ENCODE assay signal across 19 cellular contexts in the genomic region with DNA sequence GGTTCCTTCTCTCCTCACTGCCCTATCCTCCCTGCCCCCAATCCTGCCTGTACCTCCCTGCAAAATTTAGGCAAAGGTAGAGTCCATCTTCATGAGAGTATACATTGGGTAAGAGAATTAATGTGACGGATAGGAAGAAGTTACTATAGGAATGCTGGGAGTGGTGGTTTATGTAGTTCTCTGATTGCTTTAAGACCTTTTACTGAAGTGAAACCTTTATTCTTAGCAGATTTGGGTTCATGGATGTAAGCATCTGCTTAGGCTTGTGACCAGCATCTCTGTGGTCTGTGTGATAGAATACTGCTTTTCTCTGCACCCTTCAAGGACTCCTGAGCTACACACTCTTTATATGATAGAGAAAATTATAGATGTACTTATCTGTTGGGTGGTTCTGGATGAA.
DNase-seq lines count a peak whose midpoint lies in the region; ATAC-seq, FAIRE-seq and TF ChIP-seq lines count a peak whose summit lies in the region.
"Had no signal": no experiment of that assay in that cellular context is flagged by ENCODE, and none has a peak within 500 bp of the region (broad histone marks: within the 10 kb centered on the region; RNA-seq: fewer than 3 reads in every experiment).

No MANE protein-coding gene starts in this region.

- no peak overlapping the region for H3K4me3 Mint-ChIP-seq in stimulated activated naive CD8-positive, alpha-beta T cell treated with anti-CD3 and anti-CD28 coated beads, Interleukin-15, Interleukin-2, amounts not matched to agents 100 ng/mL and 50 ng/mL, for 24 hours
- H3K4me3 Mint-ChIP-seq in stimulated activated naive CD8-positive, alpha-beta T cell treated with anti-CD3 and anti-CD28 coated beads, Interleukin-15, amount 100 ng/mL, for 72 hours, result no peak overlapping the region
- no peak overlapping the region for H3K4me3 Mint-ChIP-seq in activated CD8-positive, alpha-beta T cell treated with anti-CD3 and anti-CD28 coated beads, Interleukin-2, amount 10 ng/mL, durations not matched to agents 7 days and 5 days
- H3K4me3 Mint-ChIP-seq: IgD-negative memory B cell had no signal

- no peak overlapping the region for H2AFZ ChIP-seq in GM12878 (ENCODE audit: control insufficient read depth, low read depth, low read length)

- no peak for DNase-seq in stimulated activated naive CD8-positive, alpha-beta T cell treated with anti-CD3 and anti-CD28 coated beads, Interleukin-15, amount 100 ng/mL, for 72 hours
- DNase-seq in NOMO-1 treated with dmso at 0.1 percent for 144 hours (lab: John Stamatoyannopoulos, UW; ENCODE audit: unreplicated experiment), result peak; percentile 7
- no peak for DNase-seq in GM12878 (ENCODE audit: low read depth, low spot score)
- no peak for DNase-seq in right atrium auricular region (ENCODE audit: low spot score)
- no peak for DNase-seq in activated CD8-positive, alpha-beta memory T cell treated with anti-CD3 and anti-CD28 coated beads, Interleukin-2, amount 50 U/mL, for 4 hours
- DNase-seq in activated CD8-positive, alpha-beta T cell treated with anti-CD3 and anti-CD28 coated beads, Interleukin-2, amount 10 ng/mL, durations not matched to agents 7 days and 5 days, result no peak
- DNase-seq: DMS79, Kasumi-1, MG63, NCI-H1694 treated with DMSO at 0.1 percent for 48 hours, NCI-H748 treated with DMSO at 0.1 percent for 48 hours, Peyer's patch had no signal

- FAIRE-seq in GM12878 (lab: Jason Lieb, UNC), result no peak
- FAIRE-seq: A549, H54, HTR-8/SVneo had no signal

- H3K9ac ChIP-seq in GM12878 (ENCODE audit: control insufficient read depth, insufficient read depth, low read length), result no peak overlapping the region
- H3K9ac ChIP-seq: BLaER1 treated with 17β-estradiol and CSF1 and Interleukin-3, amounts not matched to agents 10 nM and 100 nM had no signal

- TF ChIP-seq EP300 in GM12878 (IDR thresholded peaks at IDR 0.05; ENCODE audit: borderline replicate concordance in 1 of 2, control insufficient read depth in 1 of 2, low read depth in 2 of 2, low read length in 2 of 2), result no peak

- H3K27me3 ChIP-seq in GM12878 (replicated peaks in 1 of 2; ENCODE audit: control insufficient read depth in 2 of 2, insufficient read depth in 2 of 2, low read length in 1 of 2) (no peaks in the 10 kb centered on the region), right atrium auricular region (no peaks in the 10 kb centered on the region)
- H3K27me3 ChIP-seq: BLaER1 treated with 17β-estradiol and CSF1 and Interleukin-3, amounts not matched to agents 10 nM and 100 nM; MG63; Peyer's patch had no signal

- peaks cover 16% of the 10 kb centered on the region for H3K36me3 Mint-ChIP-seq in stimulated activated naive CD8-positive, alpha-beta T cell treated with anti-CD3 and anti-CD28 coated beads, Interleukin-15, Interleukin-2, amounts not matched to agents 100 ng/mL and 50 ng/mL, for 24 hours (ENCODE audit: low read depth)
- peaks cover 12% of the 10 kb centered on the region for H3K36me3 Mint-ChIP-seq in activated CD8-positive, alpha-beta T cell treated with anti-CD3 and anti-CD28 coated beads, Interleukin-2, amount 10 ng/mL, durations not matched to agents 7 days and 5 days (ENCODE audit: low read depth)
- H3K36me3 Mint-ChIP-seq: IgD-negative memory B cell had no signal

- intact Hi-C loops in GM12878 (cut with micrococcal nuclease; ENCODE audit: unreplicated experiment), result loop anchor here (5.0 kb wide), 1 partner anchor 127 kb away; the partner anchor contains the start of gene PRKCA

- H3K4me1 Mint-ChIP-seq in stimulated activated naive CD8-positive, alpha-beta T cell treated with anti-CD3 and anti-CD28 coated beads, Interleukin-15, Interleukin-2, amounts not matched to agents 100 ng/mL and 50 ng/mL, for 24 hours (ENCODE audit: low read depth), result peaks cover 76% of the 10 kb centered on the region
- H3K4me1 Mint-ChIP-seq in stimulated activated naive CD8-positive, alpha-beta T cell treated with anti-CD3 and anti-CD28 coated beads, Interleukin-15, amount 100 ng/mL, for 72 hours, result peaks cover 57% of the 10 kb centered on the region
- peaks cover 69% of the 10 kb centered on the region for H3K4me1 Mint-ChIP-seq in activated CD8-positive, alpha-beta T cell treated with anti-CD3 and anti-CD28 coated beads, Interleukin-2, amount 10 ng/mL, durations not matched to agents 7 days and 5 days (ENCODE audit: low read depth)

- H3K36me3 ChIP-seq in GM12878 (ENCODE audit: control insufficient read depth in 2 of 2, insufficient read depth in 2 of 2, low read length in 1 of 2) (no peaks in the 10 kb centered on the region), right atrium auricular region (no peaks in the 10 kb centered on the region)
- H3K36me3 ChIP-seq: MG63, Peyer's patch had no signal

- no peak for TF ChIP-seq POLR2A in GM12878 (IDR thresholded peaks at IDR 0.05; ENCODE audit: low read depth, low read length)

- no peaks in the 10 kb centered on the region for H3K9me3 Mint-ChIP-seq in stimulated activated naive CD8-positive, alpha-beta T cell treated with anti-CD3 and anti-CD28 coated beads, Interleukin-15, Interleukin-2, amounts not matched to agents 100 ng/mL and 50 ng/mL, for 24 hours
- no peaks in the 10 kb centered on the region for H3K9me3 Mint-ChIP-seq in stimulated activated naive CD8-positive, alpha-beta T cell treated with anti-CD3 and anti-CD28 coated beads, Interleukin-15, amount 100 ng/mL, for 72 hours
- H3K9me3 Mint-ChIP-seq in activated CD8-positive, alpha-beta T cell treated with anti-CD3 and anti-CD28 coated beads, Interleukin-2, amount 10 ng/mL, durations not matched to agents 7 days and 5 days (ENCODE audit: insufficient read depth), result no peaks in the 10 kb centered on the region

- H3K9me3 ChIP-seq in GM12878 (replicated peaks; ENCODE audit: control insufficient read depth, insufficient read depth, low read length) (no peaks in the 10 kb centered on the region), right atrium auricular region (no peaks in the 10 kb centered on the region)
- H3K9me3 ChIP-seq: A549, MG63, Peyer's patch had no signal

- H3K27me3 Mint-ChIP-seq in stimulated activated naive CD8-positive, alpha-beta T cell treated with anti-CD3 and anti-CD28 coated beads, Interleukin-15, Interleukin-2, amounts not matched to agents 100 ng/mL and 50 ng/mL, for 24 hours, result no peaks in the 10 kb centered on the region
- H3K27me3 Mint-ChIP-seq in stimulated activated naive CD8-positive, alpha-beta T cell treated with anti-CD3 and anti-CD28 coated beads, Interleukin-15, amount 100 ng/mL, for 72 hours, result no peaks in the 10 kb centered on the region
- H3K27me3 Mint-ChIP-seq in activated CD8-positive, alpha-beta T cell treated with anti-CD3 and anti-CD28 coated beads, Interleukin-2, amount 10 ng/mL, durations not matched to agents 7 days and 5 days (ENCODE audit: low read depth), result no peaks in the 10 kb centered on the region

- H3K4me3 ChIP-seq in GM12878, result no peak overlapping the region
- H3K4me3 ChIP-seq in right atrium auricular region, result no peak overlapping the region
- H3K4me3 ChIP-seq: A549; BLaER1 treated with 17β-estradiol and CSF1 and Interleukin-3, amounts not matched to agents 10 nM and 100 nM; MG63; Peyer's patch had no signal

- CTCF ChIA-PET in GM12878 (lab: Yijun Ruan, JAX), result interaction anchor here (0.9 kb wide), 1 partner anchor 737 kb away, joined by 3 read pairs; no protein-coding TSS in a partner anchor
- CTCF ChIA-PET in activated CD8-positive, alpha-beta T cell treated with anti-CD3 and anti-CD28 coated beads, Interleukin-2, amount 10 ng/mL, durations not matched to agents 7 days and 5 days (lab: Charles Lee), result interaction anchor here (0.8 to 1.4 kb wide), 3 partner anchors 102 to 229 kb away, joined by 3 to 8 read pairs (median 3); no protein-coding TSS in a partner anchor

- H3K27ac Mint-ChIP-seq in stimulated activated naive CD8-positive, alpha-beta T cell treated with anti-CD3 and anti-CD28 coated beads, Interleukin-15, Interleukin-2, amounts not matched to agents 100 ng/mL and 50 ng/mL, for 24 hours, result peak overlapping the region; percentile 6
- peak overlapping the region in 1 of 2 donors; percentile 73 for H3K27ac Mint-ChIP-seq in stimulated activated naive CD8-positive, alpha-beta T cell treated with anti-CD3 and anti-CD28 coated beads, Interleukin-15, amount 100 ng/mL, for 72 hours
- no peak overlapping the region for H3K27ac Mint-ChIP-seq in activated CD8-positive, alpha-beta T cell treated with anti-CD3 and anti-CD28 coated beads, Interleukin-2, amount 10 ng/mL, durations not matched to agents 7 days and 5 days
- H3K27ac Mint-ChIP-seq: IgD-negative memory B cell had no signal

- SMC1A ChIA-PET in GM12878 (lab: Charles Lee; ENCODE audit: uncharacterized antibody, unreplicated experiment), result interaction anchor here (0.6 kb wide), 1 partner anchor 133 kb away, joined by 3 read pairs; no protein-coding TSS in a partner anchor

- ATAC-seq in stimulated activated naive CD8-positive, alpha-beta T cell treated with anti-CD3 and anti-CD28 coated beads, Interleukin-15, amount 100 ng/mL, for 72 hours, result no peak
- peak; percentile 53 for ATAC-seq in GM12878
- no peak for ATAC-seq in activated CD8-positive, alpha-beta T cell treated with anti-CD3 and anti-CD28 coated beads, Interleukin-2, amount 10 ng/mL, durations not matched to agents 7 days and 5 days
- ATAC-seq: A549 had no signal

- TF ChIP-seq CTCF in GM12878 (IDR thresholded peaks at IDR 0.05 in 2 of 3, conservative IDR thresholded peaks at IDR 0.05 in 1 of 3; ENCODE audit: control insufficient read depth in 2 of 3, extremely low read depth in 1 of 3, insufficient read depth in 1 of 3, low read depth in 3 of 3, low read length in 3 of 3) (no peak), right atrium auricular region (IDR thresholded peaks at IDR 0.05) (no peak)

- H3K4me1 ChIP-seq in GM12878 (ENCODE audit: control insufficient read depth, insufficient read depth, low read length), result no peaks in the 10 kb centered on the region
- H3K4me1 ChIP-seq in right atrium auricular region, result peaks cover 0 to 5% of the 10 kb centered on the region in 2 donors
- H3K4me1 ChIP-seq: Peyer's patch had no signal

- no peaks in the 10 kb centered on the region for H3K79me2 ChIP-seq in GM12878 (ENCODE audit: control insufficient read depth, insufficient read depth, low read length)

- in situ Hi-C loops in GM12878 (cut with MboI), result no loop called here

- H4K20me1 ChIP-seq in GM12878 (ENCODE audit: control insufficient read depth, insufficient read depth), result no peaks in the 10 kb centered on the region

- TF ChIP-seq RAD21 in GM12878 (IDR thresholded peaks at IDR 0.05; ENCODE audit: insufficient read depth, low read depth, low read length), result no peak

- RAD21 ChIA-PET in GM12878 (lab: Charles Lee; ENCODE audit: unreplicated experiment), result interaction anchor here (0.9 to 1.1 kb wide), 4 partner anchors 9 to 137 kb away, joined by 3 to 4 read pairs (median 3); no protein-coding TSS in a partner anchor

- 80% methylated on average over 1 of the region's 1 CpG for WGBS in GM12878 (ENCODE audit: insufficient coverage, insufficient replicate concordance, low lambda C conversion rate, missing lambda C conversion rate)

- no TSS peak for BruUV-seq in GM12878 (replicated peaks; lab: Mats Ljungman, UMichigan)

- no peak overlapping the region for H3K27ac ChIP-seq in GM12878 (ENCODE audit: control insufficient read depth, insufficient read depth)
- no peak overlapping the region for H3K27ac ChIP-seq in right atrium auricular region
- H3K27ac ChIP-seq: HL-60, Peyer's patch had no signal

- POLR2A ChIA-PET in GM12878 (lab: Charles Lee), result no interaction called here
- POLR2A ChIA-PET in activated CD8-positive, alpha-beta T cell treated with anti-CD3 and anti-CD28 coated beads, Interleukin-2, amount 10 ng/mL, durations not matched to agents 7 days and 5 days (lab: Charles Lee), result no interaction called here

- no peak overlapping the region for H3K4me2 ChIP-seq in GM12878 (ENCODE audit: control insufficient read depth, insufficient read depth)
- H3K4me2 ChIP-seq: A549 had no signal
